23 cellular contexts compared by ENCODE assay signal in the genomic region with DNA sequence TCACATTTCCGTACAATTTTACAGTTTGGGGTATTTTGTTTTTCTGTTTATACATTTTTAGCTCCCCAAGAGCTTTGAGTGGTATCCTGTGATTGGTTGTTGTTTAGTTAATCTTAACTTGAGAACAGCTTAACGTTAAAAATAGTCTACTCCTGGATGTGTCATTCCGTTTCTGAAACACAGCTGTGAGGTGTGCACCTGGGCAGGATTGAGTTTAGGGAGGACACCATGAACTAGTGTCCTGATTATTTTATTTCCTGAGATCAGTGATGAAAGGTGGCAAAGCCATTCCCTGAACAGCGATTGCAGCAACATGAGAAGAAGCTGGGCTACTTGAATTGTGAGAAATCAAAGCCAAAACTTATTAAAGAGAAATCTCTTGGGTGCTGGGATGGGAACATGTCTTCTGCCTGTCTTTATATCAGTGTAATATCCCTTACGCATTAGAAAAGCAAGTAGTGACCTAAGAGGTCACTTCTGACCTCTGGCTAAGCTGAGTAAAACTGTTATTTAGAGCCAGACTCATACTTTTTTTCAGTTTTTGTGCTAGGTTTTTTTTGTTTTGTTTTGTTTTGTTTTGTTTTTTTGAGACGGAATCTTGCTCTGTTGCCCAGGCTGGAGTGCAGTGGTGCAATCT.
"Had no signal": no experiment of that assay in that cellular context is flagged by ENCODE, and none has a peak within 500 bp of the region (broad histone marks: within the 10 kb centered on the region; RNA-seq: fewer than 3 reads in every experiment).

No MANE protein-coding gene starts in this region.

- DNase-seq: activated CD4-positive, alpha-beta T cell treated with anti-CD3 and anti-CD28 coated beads for 4 hours; activated CD4-positive, alpha-beta T cell treated with anti-CD3 and anti-CD28 coated beads, Interleukin-2, amount 50 U/mL, for 4 hours; activated CD4-positive, CD25-positive, alpha-beta regulatory T cell; activated naive CD4-positive, alpha-beta T cell; activated T-cell treated with anti-CD3 and anti-CD28 coated beads for 4 hours; activated T-cell treated with anti-CD3 and anti-CD28 coated beads, Interleukin-2, amount 50 U/mL, for 72 hours; dermis blood vessel endothelial cell; effector CD4-positive, alpha-beta T cell; esophagus squamous epithelium; left colon; naive B cell; nucleus accumbens; right cardiac atrium; stimulated activated CD4-positive, alpha-beta T cell treated with anti-CD3 and anti-CD28 coated beads, Interleukin-2, amount 100 ng/mL, for 48 hours; stimulated activated naive CD4-positive, alpha-beta T cell treated with Interleukin-2 at 50 U/mL for 16 hours had no signal

- H3K36me3 ChIP-seq: breast epithelium had no signal

- H3K9me3 ChIP-seq: breast epithelium, esophagus squamous epithelium, gastroesophageal sphincter, tibial nerve had no signal

- H3K27ac ChIP-seq: epithelial cell of prostate, gastroesophageal sphincter, hepatocyte had no signal

- H3K4me3 Mint-ChIP-seq: activated T-cell treated with anti-CD3 and anti-CD28 coated beads, Interleukin-2, amount 50 U/mL, for 72 hours; central memory CD8-positive, alpha-beta T cell; mesothelial cell of epicardium; naive B cell had no signal

- H3K27me3 Mint-ChIP-seq: central memory CD8-positive, alpha-beta T cell; naive B cell had no signal

- ATAC-seq: activated naive CD4-positive, alpha-beta T cell treated with anti-CD3 and anti-CD28 coated beads, Interleukin-2, amount 50 U/mL, for 72 hours; activated T-cell treated with anti-CD3 and anti-CD28 coated beads, Interleukin-2, amount 50 U/mL, for 72 hours; gastroesophageal sphincter; left colon; right cardiac atrium had no signal

- H3K27me3 ChIP-seq: breast epithelium, esophagus squamous epithelium, gastroesophageal sphincter, hepatocyte, tibial nerve had no signal

- H3K9me3 Mint-ChIP-seq: activated naive CD4-positive, alpha-beta T cell treated with anti-CD3 and anti-CD28 coated beads, Interleukin-2, amount 50 U/mL, for 72 hours; activated T-cell treated with anti-CD3 and anti-CD28 coated beads, Interleukin-2, amount 50 U/mL, for 72 hours; central memory CD8-positive, alpha-beta T cell had no signal

- H3K4me1 ChIP-seq: breast epithelium had no signal

- H3K4me3 ChIP-seq: breast epithelium, esophagus squamous epithelium, gastroesophageal sphincter, hepatocyte, tibial nerve had no signal

- H3K27ac Mint-ChIP-seq: activated naive CD4-positive, alpha-beta T cell treated with anti-CD3 and anti-CD28 coated beads, Interleukin-2, amount 50 U/mL, for 72 hours; activated T-cell treated with anti-CD3 and anti-CD28 coated beads, Interleukin-2, amount 50 U/mL, for 72 hours; mesothelial cell of epicardium; naive B cell had no signal
